ENCODE assay signal across 22 cellular contexts in genomic region chr5:112555691-112556090, GRCh38.
DNase-seq lines count a peak whose midpoint lies in the region; ATAC-seq and TF ChIP-seq lines count a peak whose summit lies in the region.
"Had no signal": no experiment of that assay in that cellular context is flagged by ENCODE, and none has a peak within 500 bp of the region (broad histone marks: within the 10 kb centered on the region; RNA-seq: fewer than 3 reads in every experiment).

No MANE protein-coding gene starts in this region.

- peaks cover 0 to 18% (median 3%) of the 10 kb centered on the region in 9 donors for H3K4me1 ChIP-seq in heart right ventricle
- H3K4me1 ChIP-seq: Caco-2, pancreas, right lobe of liver had no signal

- TF ChIP-seq CTCF in astrocyte of the spinal cord (IDR thresholded peaks at IDR 0.05; ENCODE audit: low read depth, low read length) (no peak), heart right ventricle (IDR thresholded peaks at IDR 0.05) (no peak)

- WGBS in heart right ventricle, 2 donors, result 62 to 64% methylated on average over 3 of the region's 3 CpGs

- H3K27me3 ChIP-seq in heart right ventricle, result no peaks in the 10 kb centered on the region
- H3K27me3 ChIP-seq: ascending aorta, pancreas, right lobe of liver had no signal

- H3K4me3 ChIP-seq in astrocyte of the spinal cord (ENCODE audit: low read depth, low read length), result no peak overlapping the region
- no peak overlapping the region for H3K4me3 ChIP-seq in heart right ventricle
- H3K4me3 ChIP-seq: ascending aorta, pancreas, right lobe of liver had no signal

- in situ Hi-C loops in astrocyte of the spinal cord (cut with HindIII; ENCODE audit: low sequenced_read_pairs), result no loop called here

- DNase-seq in AG20443 (ENCODE audit: low spot score), result peak; percentile 44
- DNase-seq in HS-5 (ENCODE audit: low read depth), result peak; percentile 33
- peak; percentile 71 for DNase-seq in astrocyte of the spinal cord (ENCODE audit: low read depth, low spot score)
- peak; percentile 39 for DNase-seq in glomerular visceral epithelial cell (ENCODE audit: extremely low spot score)
- no peak for DNase-seq in stimulated activated CD4-positive, alpha-beta T cell treated with anti-CD3 and anti-CD28 coated beads, Interleukin-1b, Interleukin-23, amount 100 ng/mL, for 48 hours
- no peak for DNase-seq in heart right ventricle
- no peak for DNase-seq in SKM-1 treated with dmso at 0.1 percent for 144 hours (lab: John Stamatoyannopoulos, UW; ENCODE audit: unreplicated experiment)
- DNase-seq: activated CD4-positive, alpha-beta T cell treated with anti-CD3 and anti-CD28 coated beads, Interleukin-2, amount 50 U/mL, for 1 hour; activated CD8-positive, alpha-beta memory T cell treated with anti-CD3 and anti-CD28 coated beads, Interleukin-2, amount 50 U/mL, for 4 hours; Caco-2; DND-41; effector CD4-positive, alpha-beta T cell; naive thymus-derived CD8-positive, alpha-beta T cell; NCI-H1105 treated with DMSO at 0.1 percent for 48 hours; NCI-H2081 treated with DMSO at 0.1 percent for 48 hours; NCI-H446; pancreas; right lobe of liver; SHP77 treated with DMSO at 0.1 percent for 48 hours; T-helper 1 cell had no signal

- no peak overlapping the region for H3K27ac ChIP-seq in heart right ventricle
- H3K27ac ChIP-seq: pancreas, right lobe of liver had no signal

- H3K9me3 ChIP-seq in heart right ventricle, result no peaks in the 10 kb centered on the region
- H3K9me3 ChIP-seq: ascending aorta, Caco-2, pancreas, right lobe of liver had no signal

- H3K36me3 ChIP-seq in heart right ventricle, result no peaks in the 10 kb centered on the region
- H3K36me3 ChIP-seq: ascending aorta, pancreas, right lobe of liver had no signal

- ATAC-seq in heart right ventricle (no peak), HG02852 (IDR thresholded peaks at IDR 0.05; ENCODE audit: unreplicated experiment) (no peak)
- ATAC-seq: pancreas, right lobe of liver had no signal

- intact Hi-C loops in heart right ventricle (cut with DNase I), result loop anchor here in 5 of 10 donors (10.0 kb wide), 4 partner anchors 129 to 409 kb away; partner anchors contain the start of gene REEP5 (in 1 of the 5)

Comparison
In these comparisons a context has a peak if more than half of its experiments do, and no peak if none do; other contexts are left out.
1. DNase-seq: peak in AG20443 (single experiment), HS-5 (single experiment), astrocyte of the spinal cord (single experiment) and glomerular visceral epithelial cell (single experiment); none in stimulated activated CD4-positive, alpha-beta T cell treated with anti-CD3 and anti-CD28 coated beads, Interleukin-1b, Interleukin-23, amount 100 ng/mL, for 48 hours (single experiment), heart right ventricle (0 of 2) and SKM-1 treated with dmso at 0.1 percent for 144 hours (single experiment).